ENCODE assay signal across 8 cellular contexts in genomic region chr19:44113138-44113783, GRCh38. TPM values are rescaled to one million over a fixed set of nuclear protein-coding genes. Genes with fewer than 3 reads are reported as not detected.
DNase-seq lines count a peak whose midpoint lies in the region; ATAC-seq and TF ChIP-seq lines count a peak whose summit lies in the region.

Gene ZNF225, plus strand, starts transcription at chr19:44113399. Its CDS starts 2,429 bp downstream, at chr19:44115828.

- H3K4me1 Mint-ChIP-seq in natural killer cell treated with Interleukin-12 subunit alpha and Interleukin-12 subunit beta and Interleukin-15 and Interleukin-18, amount 100 ng/mL, for 72 hours (ENCODE audit: low read depth in 2 of 2): peaks cover 22% of the 10 kb centered on the region in 2 donors

- peaks cover 26% of the 10 kb centered on the region for H3K36me3 Mint-ChIP-seq in natural killer cell treated with Interleukin-12 subunit alpha and Interleukin-12 subunit beta and Interleukin-15 and Interleukin-18, amount 100 ng/mL, for 72 hours

- peak; percentile 23 for TF ChIP-seq CTCF in fibroblast of the aortic adventitia (IDR thresholded peaks at IDR 0.05; ENCODE audit: insufficient read depth, low read length)

- H3K4me3 ChIP-seq in GM23248 (peak within 1 kb of the TSS; percentile 91), fibroblast of the aortic adventitia (ENCODE audit: low read depth, low read length) (peak within 1 kb of the TSS; percentile 94)

- no peaks in the 10 kb centered on the region for H4K20me1 ChIP-seq in GM23248 (ENCODE audit: insufficient read depth)

- peaks cover 33% of the 10 kb centered on the region for H3K79me2 ChIP-seq in GM23248 (ENCODE audit: insufficient read depth)

- H3F3A ChIP-seq in GM23248 (ENCODE audit: insufficient read depth): peaks cover 21% of the 10 kb centered on the region; the same call in 1 of the 2 replicates

- peak within 1 kb of the TSS; percentile 82 to 93 for H3K27ac Mint-ChIP-seq in natural killer cell treated with Interleukin-12 subunit alpha and Interleukin-12 subunit beta and Interleukin-15 and Interleukin-18, amount 100 ng/mL, for 72 hours

- no peaks in the 10 kb centered on the region for H3K9me3 ChIP-seq in GM23248 (ENCODE audit: low read depth)

- WGBS in GM23248 (ENCODE audit: low coverage in 1 of 2, low lambda C conversion rate in 2 of 2, missing lambda C conversion rate in 2 of 2), 2 experiments: 1% methylated on average over 44 of the region's 44 CpGs

- no peaks in the 10 kb centered on the region for H3K27me3 Mint-ChIP-seq in natural killer cell treated with Interleukin-12 subunit alpha and Interleukin-12 subunit beta and Interleukin-15 and Interleukin-18, amount 100 ng/mL, for 72 hours

- peaks cover 6% of the 10 kb centered on the region for H3K9me3 Mint-ChIP-seq in natural killer cell treated with Interleukin-12 subunit alpha and Interleukin-12 subunit beta and Interleukin-15 and Interleukin-18, amount 100 ng/mL, for 72 hours

- peak within 1 kb of the TSS; percentile 85 for H3K27ac ChIP-seq in GM23248

- H2AFZ ChIP-seq in GM23248: peak within 1 kb of the TSS; percentile 99

- H3K4me1 ChIP-seq in GM23248 (ENCODE audit: insufficient read depth): peaks cover 7% of the 10 kb centered on the region

- peak; percentile 97 for DNase-seq in Daoy (ENCODE audit: low read depth)
- DNase-seq in GM23248: peak; percentile 99
- DNase-seq in Kasumi-1 (lab: John Stamatoyannopoulos, UW): peak; percentile 98
- DNase-seq in RPMI8226: peak; percentile 94
- peak; percentile 69 for DNase-seq in activated T-helper 9 cell treated with anti-CD3 and anti-CD28 coated beads, Interleukin-2, amount 50 U/mL, for 16 hours (ENCODE audit: low read depth)
- peak; percentile 99 for DNase-seq in fibroblast of the aortic adventitia (ENCODE audit: low read depth)
- peak; percentile 95 for DNase-seq in natural killer cell treated with Interleukin-12 subunit alpha and Interleukin-12 subunit beta and Interleukin-15 and Interleukin-18, amount 100 ng/mL, for 72 hours (ENCODE audit: low spot score)
- peak; percentile 84 for DNase-seq in stimulated activated naive CD4-positive, alpha-beta T cell treated with Interleukin-2 at 50 U/mL for 16 hours (lab: John Stamatoyannopoulos, UW)

- H3K4me2 ChIP-seq in GM23248 (ENCODE audit: unreplicated experiment): peak within 1 kb of the TSS; percentile 97

- no peaks in the 10 kb centered on the region for H3K27me3 ChIP-seq in GM23248 (replicated peaks; ENCODE audit: insufficient read depth)

- no peaks in the 10 kb centered on the region for H3K9me2 ChIP-seq in GM23248 (ENCODE audit: insufficient read depth)

- peak within 1 kb of the TSS; percentile 99 for H3K4me3 Mint-ChIP-seq in natural killer cell treated with Interleukin-12 subunit alpha and Interleukin-12 subunit beta and Interleukin-15 and Interleukin-18, amount 100 ng/mL, for 72 hours

- H3K36me3 ChIP-seq in GM23248 (ENCODE audit: low read depth): peaks cover 19% of the 10 kb centered on the region

- ATAC-seq in natural killer cell treated with Interleukin-12 subunit alpha and Interleukin-12 subunit beta and Interleukin-15 and Interleukin-18, amount 100 ng/mL, for 72 hours: peak; percentile 99

- peak within 1 kb of the TSS; percentile 94 for H3K9ac ChIP-seq in GM23248

- in situ Hi-C loops in GM23248 (cut with MboI): no loop called here

RNA-seq across cellular contexts. Expression of gene ZNF225, which starts in this region (rescaled TPM):
- 4.1 and 4.9 TPM in 2 replicates for total RNA-seq in Daoy (2014; rRNA removed; shearing (Covaris generic))
- 5.8 and 6.1 TPM in 2 replicates for total RNA-seq in GM23248 (2014; rRNA removed; shearing (Covaris generic))
- polyA plus RNA-seq in GM23248 (2016; fragmentation: Nextera tagmentation; extraction: Ambion mirVana): 3.2 and 4.3 TPM in 2 replicates
- total RNA-seq in fibroblast of the aortic adventitia (ENCODE audit: low replicate concordance): 6.1 and 10.8 TPM in 2 replicates
- 1 to 10 TPM; 4.7 to 5.4 TPM for total RNA-seq in natural killer cell treated with Interleukin-12 subunit alpha and Interleukin-12 subunit beta and Interleukin-15 and Interleukin-18, amount 100 ng/mL, for 72 hours

Comparison
In these comparisons a context has a peak if more than half of its experiments do, and no peak if none do; other contexts are left out.
1. Peak in every context shown above with its lines: DNase-seq, ATAC-seq, H3K4me3 ChIP-seq and H3K27ac ChIP-seq.